ENCODE assay signal across 28 cellular contexts in genomic region chr10:73581912-73582311, GRCh38. TPM values are rescaled to one million over a fixed set of nuclear protein-coding genes. Genes with fewer than 3 reads are reported as not detected.
DNase-seq lines count a peak whose midpoint lies in the region; ATAC-seq and TF ChIP-seq lines count a peak whose summit lies in the region.
"Had no signal": no experiment of that assay in that cellular context is flagged by ENCODE, and none has a peak within 500 bp of the region (broad histone marks: within the 10 kb centered on the region; RNA-seq: fewer than 3 reads in every experiment).

No MANE protein-coding gene starts in this region.

- H3K4me3 ChIP-seq in HUES64 (ENCODE audit: low read length) (no peak overlapping the region), endodermal cell (ENCODE audit: low read length) (no peak overlapping the region), prostate gland (no peak overlapping the region)
- H3K4me3 ChIP-seq: body of pancreas, colonic mucosa, MG63, PC-9, right atrium auricular region, transverse colon had no signal

- DNase-seq in endodermal cell (no peak), midbrain (lab: John Stamatoyannopoulos, UW) (peak; percentile 74), substantia nigra (lab: John Stamatoyannopoulos, UW) (peak in 24 of 49 donors; percentile 2 to 67 (median 28)), prostate gland (ENCODE audit: low spot score) (no peak), Right ventricle myocardium superior (no peak)
- no peak for DNase-seq in activated naive CD4-positive, alpha-beta T cell treated with anti-CD3 and anti-CD28 coated beads, Interleukin-2, amount 50 U/mL, for 16 hours
- DNase-seq: activated CD4-positive, alpha-beta memory T cell treated with anti-CD3 and anti-CD28 coated beads for 36 hours; activated effector memory CD4-positive, alpha-beta T cell treated with Interleukin-2 at 50 U/mL for 16 hours; body of pancreas; CD4-positive, CD25-positive, alpha-beta regulatory T cell; colonic mucosa; HFFc6; KBM-7; kidney glomerular epithelial cell; mammary epithelial cell; MG63; NCI-H2081 treated with DMSO at 0.1 percent for 48 hours; NCI-H446 treated with DMSO at 0.1 percent for 48 hours; PC-9; SHP77; T1000; transverse colon had no signal

- H3K36me3 ChIP-seq in HUES64 (ENCODE audit: insufficient read depth, low read length) (no peaks in the 10 kb centered on the region), endodermal cell (ENCODE audit: control insufficient read depth, insufficient read depth, low read length) (peaks cover 29% of the 10 kb centered on the region), prostate gland (no peaks in the 10 kb centered on the region)
- H3K36me3 ChIP-seq: colonic mucosa, MG63, right atrium auricular region, transverse colon had no signal

- H3K27ac ChIP-seq in HUES64 (ENCODE audit: low read depth, low read length) (no peak overlapping the region), endodermal cell (ENCODE audit: low read depth, low read length) (peak overlapping the region; percentile 41), substantia nigra (ENCODE audit: low read depth, low read length, poor library complexity, severe bottlenecking) (peak overlapping the region; percentile 80), prostate gland (no peak overlapping the region)
- H3K27ac ChIP-seq: body of pancreas, colonic mucosa, PC-9, right atrium auricular region, transverse colon had no signal

- intact Hi-C loops in prostate gland (cut with DNase I) = no loop called here
- intact Hi-C loops in Right ventricle myocardium superior (cut with DNase I) = no loop called here

- no peak overlapping the region for H3K27ac Mint-ChIP-seq in endodermal cell
- H3K27ac Mint-ChIP-seq: activated CD4-positive, alpha-beta memory T cell treated with anti-CD3 and anti-CD28 coated beads for 36 hours; CD4-positive, CD25-positive, alpha-beta regulatory T cell; HFFc6; stimulated activated naive CD8-positive, alpha-beta T cell treated with anti-CD3 and anti-CD28 coated beads, Interleukin-15, Interleukin-2, amounts not matched to agents 100 ng/mL and 50 ng/mL, for 24 hours had no signal

- no peak for TF ChIP-seq POLR2A in prostate gland (IDR thresholded peaks at IDR 0.05)

- H3K9me3 ChIP-seq in HUES64 (ENCODE audit: insufficient read depth, low read depth, low read length) = no peaks in the 10 kb centered on the region; the same call in 1 of the 2 replicates
- H3K9me3 ChIP-seq in endodermal cell (ENCODE audit: control insufficient read depth, low read length) = peaks cover 15% of the 10 kb centered on the region
- no peaks in the 10 kb centered on the region for H3K9me3 ChIP-seq in prostate gland
- H3K9me3 ChIP-seq: body of pancreas, colonic mucosa, right atrium auricular region, transverse colon had no signal

- H3K27me3 Mint-ChIP-seq in endodermal cell (ENCODE audit: insufficient read depth) = no peaks in the 10 kb centered on the region
- H3K27me3 Mint-ChIP-seq: activated CD4-positive, alpha-beta memory T cell treated with anti-CD3 and anti-CD28 coated beads for 36 hours; CD4-positive, CD25-positive, alpha-beta regulatory T cell; stimulated activated naive CD8-positive, alpha-beta T cell treated with anti-CD3 and anti-CD28 coated beads, Interleukin-15, Interleukin-2, amounts not matched to agents 100 ng/mL and 50 ng/mL, for 24 hours had no signal

- peaks cover 3% of the 10 kb centered on the region; the same call in 1 of the 2 replicates for H3K4me1 ChIP-seq in HUES64 (ENCODE audit: insufficient read depth, low read length)
- H3K4me1 ChIP-seq in endodermal cell (ENCODE audit: control insufficient read depth, insufficient read depth, low read length) = peaks cover 4% of the 10 kb centered on the region
- peaks cover 25% of the 10 kb centered on the region for H3K4me1 ChIP-seq in prostate gland (replicated peaks)
- H3K4me1 ChIP-seq: colonic mucosa had no signal

- peak overlapping the region; percentile 24; the same call in 1 of the 2 replicates for H3K9ac ChIP-seq in HUES64 (ENCODE audit: low read depth, low read length)
- no peak overlapping the region for H3K9ac ChIP-seq in endodermal cell (ENCODE audit: extremely low read depth, low read length, poor library complexity, severe bottlenecking)

- ATAC-seq in Right ventricle myocardium superior (ENCODE audit: poor library complexity) = no peak
- no peak for ATAC-seq in HG03520 (IDR thresholded peaks at IDR 0.05; ENCODE audit: unreplicated experiment)
- ATAC-seq: body of pancreas had no signal

- H3K4me1 Mint-ChIP-seq in endodermal cell = peaks cover 19% of the 10 kb centered on the region

- H3K4me3 Mint-ChIP-seq in endodermal cell = no peak overlapping the region
- H3K4me3 Mint-ChIP-seq: activated CD4-positive, alpha-beta memory T cell treated with anti-CD3 and anti-CD28 coated beads for 36 hours; CD4-positive, CD25-positive, alpha-beta regulatory T cell; HFFc6; stimulated activated naive CD8-positive, alpha-beta T cell treated with anti-CD3 and anti-CD28 coated beads, Interleukin-15, Interleukin-2, amounts not matched to agents 100 ng/mL and 50 ng/mL, for 24 hours had no signal

- H3K36me3 Mint-ChIP-seq in endodermal cell (ENCODE audit: low read depth) = peaks cover 30% of the 10 kb centered on the region
- H3K36me3 Mint-ChIP-seq: activated CD4-positive, alpha-beta memory T cell treated with anti-CD3 and anti-CD28 coated beads for 36 hours had no signal

- TF ChIP-seq CTCF in endodermal cell (conservative IDR thresholded peaks at IDR 0.05) (no peak), prostate gland (IDR thresholded peaks at IDR 0.05) (no peak)

- WGBS in HUES64 = 90% methylated on average over 2 of the region's 2 CpGs
- 94 to 100% methylated on average over 1 to 2 of the region's 2 CpGs for WGBS in endodermal cell (ENCODE audit: insufficient coverage in 1 of 2, insufficient read length in 1 of 2), 2 experiments
- 93% methylated on average over 2 of the region's 2 CpGs for WGBS in prostate gland

- peaks cover 11% of the 10 kb centered on the region for H3K9me3 Mint-ChIP-seq in endodermal cell
- H3K9me3 Mint-ChIP-seq: stimulated activated naive CD8-positive, alpha-beta T cell treated with anti-CD3 and anti-CD28 coated beads, Interleukin-15, Interleukin-2, amounts not matched to agents 100 ng/mL and 50 ng/mL, for 24 hours had no signal

- H3K27me3 ChIP-seq in HUES64 (ENCODE audit: insufficient read depth, low read length) (no peaks in the 10 kb centered on the region), endodermal cell (ENCODE audit: control insufficient read depth, insufficient read depth, low read length, poor library complexity, severe bottlenecking) (no peaks in the 10 kb centered on the region), prostate gland (replicated peaks; ENCODE audit: insufficient read depth) (no peaks in the 10 kb centered on the region)
- H3K27me3 ChIP-seq: body of pancreas, colonic mucosa, MG63, right atrium auricular region, transverse colon had no signal

RNA-seq across cellular contexts. Expression of gene USP54, which starts 9.2 kb away (rescaled TPM):
- polyA plus RNA-seq in HUES64 (2013, experiment 1 of 2) = 27.0 TPM
- 28.4 TPM for polyA plus RNA-seq in HUES64 (2013, experiment 2 of 2)
- total RNA-seq in endodermal cell = 100 to 1,000 TPM in 1 of 2 donors, 10 to 100 TPM in 1; 89.5 to 110 TPM
- 41.0 TPM for polyA plus RNA-seq in endodermal cell (2013, experiment 1 of 2)
- 33.4 TPM for polyA plus RNA-seq in endodermal cell (2013, experiment 2 of 2)
- 10 to 100 TPM; 53.0 to 79.6 TPM for total RNA-seq in prostate gland
- total RNA-seq in Right ventricle myocardium superior = 22.5 TPM

RNA-seq across cellular contexts. Expression of gene MYOZ1, which starts 59.4 kb away (rescaled TPM):
- 0.60 TPM for polyA plus RNA-seq in HUES64 (2013, experiment 1 of 2)
- 0.89 TPM for polyA plus RNA-seq in HUES64 (2013, experiment 2 of 2)
- total RNA-seq in endodermal cell (1 to 10 TPM; 1.6 to 2.4 TPM), prostate gland (1 to 10 TPM; 1.6 to 3.3 TPM), Right ventricle myocardium superior (0.38 TPM)
- polyA plus RNA-seq in endodermal cell (2013, experiment 1 of 2) = 0.46 TPM
- 0.62 TPM for polyA plus RNA-seq in endodermal cell (2013, experiment 2 of 2)
- total RNA-seq: activated CD4-positive, alpha-beta memory T cell treated with anti-CD3 and anti-CD28 coated beads for 36 hours; body of pancreas; CD4-positive, CD25-positive, alpha-beta regulatory T cell; colonic mucosa; glomerular endothelial cell; HT-29 had no signal
- polyA plus RNA-seq: CD4-positive, CD25-positive, alpha-beta regulatory T cell; mammary epithelial cell had no signal

Comparison
In these comparisons a context has a peak if more than half of its experiments do, and no peak if none do; other contexts are left out.
1. H3K27ac ChIP-seq: peak in endodermal cell (single experiment) and substantia nigra (single experiment); none in HUES64 (single experiment) and prostate gland (0 of 2).